13 cellular contexts compared by ENCODE assay signal in genomic region chr7:47942132-47942531, GRCh38. TPM values are rescaled to one million over a fixed set of nuclear protein-coding genes. Genes with fewer than 3 reads are reported as not detected.
DNase-seq lines count a peak whose midpoint lies in the region; ATAC-seq and TF ChIP-seq lines count a peak whose summit lies in the region.
"Had no signal": no experiment of that assay in that cellular context is flagged by ENCODE, and none has a peak within 500 bp of the region (broad histone marks: within the 10 kb centered on the region; RNA-seq: fewer than 3 reads in every experiment).

No MANE protein-coding gene starts in this region.

- no peaks in the 10 kb centered on the region for H4K20me1 ChIP-seq in GM23248 (ENCODE audit: insufficient read depth)
- H4K20me1 ChIP-seq in fibroblast of lung (ENCODE audit: control insufficient read depth, extremely low read depth, insufficient read depth, low read length), result no peaks in the 10 kb centered on the region

- H2AFZ ChIP-seq in GM23248 (peak overlapping the region; percentile 53), fibroblast of lung (ENCODE audit: low read length) (no peak overlapping the region)

- in situ Hi-C loops in GM23248 (cut with MboI), result no loop called here

- peak overlapping the region; percentile 49 for H3K4me2 ChIP-seq in GM23248 (ENCODE audit: unreplicated experiment)
- H3K4me2 ChIP-seq in fibroblast of lung (ENCODE audit: extremely low read depth, insufficient read depth, low read length), result no peak overlapping the region

- WGBS in GM23248 (ENCODE audit: low coverage in 1 of 2, low lambda C conversion rate in 2 of 2, missing lambda C conversion rate in 2 of 2), 2 experiments, result 48 to 56% methylated on average over 10 of the region's 10 CpGs

- H3K27ac Mint-ChIP-seq in glutamatergic neuron (ENCODE audit: unreplicated experiment), result no peak overlapping the region
- H3K27ac Mint-ChIP-seq: activated T-helper 2 cell treated with anti-CD3 and anti-CD28 coated beads, Interferon-gamma antibody, Interleukin-2, Interleukin-4, amounts not matched to agents 10 μg/mL and 5 μg/mL and 100 μg/mL, durations not matched to agents 14 hours and 24 hours and 36 hours had no signal

- H3K27me3 Mint-ChIP-seq in glutamatergic neuron (ENCODE audit: unreplicated experiment), result peaks cover 2% of the 10 kb centered on the region

- TF ChIP-seq CTCF in fibroblast of lung (conservative IDR thresholded peaks at IDR 0.05 in 1 of 2, IDR thresholded peaks at IDR 0.05 in 1 of 2; ENCODE audit: low read depth in 1 of 2, low read length in 2 of 2) (no peak), glutamatergic neuron (IDR thresholded peaks at IDR 0.05; ENCODE audit: partially characterized antibody, unreplicated experiment) (no peak)

- peaks cover 22% of the 10 kb centered on the region for H3F3A ChIP-seq in GM23248 (ENCODE audit: insufficient read depth)

- peaks cover 16% of the 10 kb centered on the region for H3K4me1 Mint-ChIP-seq in glutamatergic neuron (ENCODE audit: low read depth, unreplicated experiment)

- H3K9ac ChIP-seq in GM23248 (peak overlapping the region; percentile 63), fibroblast of lung (ENCODE audit: insufficient read depth, low read length) (no peak overlapping the region), skeletal muscle tissue (ENCODE audit: low read depth in 1 of 3, low read length in 3 of 3) (no peak overlapping the region)

- H3K9me3 ChIP-seq in GM23248 (ENCODE audit: low read depth), result no peaks in the 10 kb centered on the region
- no peaks in the 10 kb centered on the region for H3K9me3 ChIP-seq in SJSA1 (replicated peaks)
- H3K9me3 ChIP-seq in fibroblast of lung (ENCODE audit: control insufficient read depth, insufficient read depth, low read depth, low read length), result no peaks in the 10 kb centered on the region
- no peaks in the 10 kb centered on the region for H3K9me3 ChIP-seq in skeletal muscle tissue (ENCODE audit: control insufficient read depth in 3 of 3, low read length in 3 of 3)
- H3K9me3 ChIP-seq: ovary had no signal

- DNase-seq in GM23248, result peak; percentile 57
- no peak for DNase-seq in SJSA1 (ENCODE audit: low read depth in 1 of 2, low spot score in 2 of 2)
- peak in 1 of 2 donors; percentile 41 for DNase-seq in fibroblast of lung (ENCODE audit: low read depth in 2 of 2)
- no peak for DNase-seq in kidney tubule cell (ENCODE audit: low spot score)
- no peak for DNase-seq in glutamatergic neuron
- no peak for DNase-seq in germinal center (ENCODE audit: low spot score)
- DNase-seq: activated CD8-positive, alpha-beta memory T cell treated with anti-CD3 and anti-CD28 coated beads for 24 hours; anterior cingulate cortex; NCI-H446; ovary had no signal

- H3K27ac ChIP-seq in GM23248 (peak overlapping the region; percentile 89), SJSA1 (peak overlapping the region; percentile 77), fibroblast of lung (ENCODE audit: insufficient read depth, low read length) (peak overlapping the region; percentile 79), skeletal muscle tissue (ENCODE audit: low read depth, low read length) (peak overlapping the region; percentile 46)
- H3K27ac ChIP-seq: ovary had no signal

- no peaks in the 10 kb centered on the region for H3K9me2 ChIP-seq in GM23248 (ENCODE audit: insufficient read depth)

- no peaks in the 10 kb centered on the region for H3K36me3 Mint-ChIP-seq in glutamatergic neuron (ENCODE audit: unreplicated experiment)

- ATAC-seq in HG03095 (IDR thresholded peaks at IDR 0.05; ENCODE audit: unreplicated experiment), result no peak

- H3K4me1 ChIP-seq in GM23248 (ENCODE audit: insufficient read depth) (peaks cover 42% of the 10 kb centered on the region), SJSA1 (replicated peaks) (peaks cover 32% of the 10 kb centered on the region), fibroblast of lung (ENCODE audit: control insufficient read depth, extremely low read depth, insufficient read depth, low read length) (peaks cover 20% of the 10 kb centered on the region), skeletal muscle tissue (ENCODE audit: control insufficient read depth in 3 of 3, insufficient read depth in 3 of 3, low read length in 3 of 3) (peaks cover 0 to 12% (median 2%) of the 10 kb centered on the region in 3 donors)

- H3K27me3 ChIP-seq in GM23248 (replicated peaks; ENCODE audit: insufficient read depth) (no peaks in the 10 kb centered on the region), SJSA1 (replicated peaks) (no peaks in the 10 kb centered on the region), fibroblast of lung (ENCODE audit: control insufficient read depth, insufficient read depth, low read length) (no peaks in the 10 kb centered on the region), skeletal muscle tissue (ENCODE audit: control insufficient read depth in 3 of 3, insufficient read depth in 3 of 3, low read length in 3 of 3) (no peaks in the 10 kb centered on the region)
- H3K27me3 ChIP-seq: ovary had no signal

- H3K79me2 ChIP-seq in GM23248 (ENCODE audit: insufficient read depth), result no peaks in the 10 kb centered on the region
- H3K79me2 ChIP-seq in fibroblast of lung (ENCODE audit: control insufficient read depth, insufficient read depth, low read length), result no peaks in the 10 kb centered on the region

- no peaks in the 10 kb centered on the region for H3K36me3 ChIP-seq in GM23248 (ENCODE audit: low read depth)
- no peaks in the 10 kb centered on the region for H3K36me3 ChIP-seq in SJSA1
- no peaks in the 10 kb centered on the region for H3K36me3 ChIP-seq in fibroblast of lung (ENCODE audit: control insufficient read depth, insufficient read depth, low read length)
- H3K36me3 ChIP-seq in skeletal muscle tissue (ENCODE audit: control insufficient read depth in 3 of 3, insufficient read depth in 3 of 3, low read length in 3 of 3), result no peaks in the 10 kb centered on the region
- H3K36me3 ChIP-seq: ovary had no signal

- H3K4me3 ChIP-seq in GM23248 (peak overlapping the region; percentile 37; the same call in 1 of the 2 replicates), SJSA1 (no peak overlapping the region), fibroblast of lung (replicated peaks in 1 of 4; ENCODE audit: control extremely low read depth in 1 of 4, insufficient read depth in 1 of 4, low read depth in 3 of 4, low read length in 4 of 4) (no peak overlapping the region), skeletal muscle tissue (ENCODE audit: low read length in 3 of 3) (no peak overlapping the region)
- H3K4me3 ChIP-seq: ovary had no signal

- H3K9me3 Mint-ChIP-seq in glutamatergic neuron (ENCODE audit: unreplicated experiment), result peaks cover 2% of the 10 kb centered on the region
- H3K9me3 Mint-ChIP-seq: activated T-helper 2 cell treated with anti-CD3 and anti-CD28 coated beads, Interferon-gamma antibody, Interleukin-2, Interleukin-4, amounts not matched to agents 10 μg/mL and 5 μg/mL and 100 μg/mL, durations not matched to agents 14 hours and 24 hours and 36 hours had no signal

- no peak overlapping the region for H3K4me3 Mint-ChIP-seq in glutamatergic neuron (ENCODE audit: unreplicated experiment)

RNA-seq across cellular contexts. Expression of gene PKD1L1, which starts 6.1 kb away (rescaled TPM):
- total RNA-seq in GM23248 (2014; rRNA removed; shearing (Covaris generic)), result 0.11 and 0.25 TPM in 2 replicates
- polyA plus RNA-seq in GM23248 (2016; fragmentation: Nextera tagmentation; extraction: Ambion mirVana) (0.05 and 0.06 TPM in 2 replicates), fibroblast of lung (0.01 and 0.12 TPM in 2 replicates)
- total RNA-seq in SJSA1 (2014; rRNA removed; shearing (Covaris generic)), result 0.19 and 0.53 TPM in 2 replicates
- total RNA-seq in fibroblast of lung (under 0.01 TPM in 2 replicates), skeletal muscle tissue (0.52 TPM), glutamatergic neuron (ENCODE audit: unreplicated experiment) (0.17 TPM)
- 0.14 TPM in 1 of 2 replicates, not detected in the other for polyA plus RNA-seq in fibroblast of lung (2012)
- polyA minus RNA-seq in fibroblast of lung (ENCODE audit: low replicate concordance), result 0.15 and 0.16 TPM in 2 replicates

RNA-seq across cellular contexts. Expression of gene HUS1, which starts 37.3 kb away (rescaled TPM):
- 21.1 and 25.0 TPM in 2 replicates for total RNA-seq in GM23248 (2014; rRNA removed; shearing (Covaris generic))
- polyA plus RNA-seq in GM23248 (2016; fragmentation: Nextera tagmentation; extraction: Ambion mirVana) (23.5 and 25.5 TPM in 2 replicates), fibroblast of lung (29.4 and 31.2 TPM in 2 replicates)
- total RNA-seq in SJSA1 (2014; rRNA removed; shearing (Covaris generic)), result 36.9 and 46.6 TPM in 2 replicates
- total RNA-seq in fibroblast of lung (9.8 and 14.2 TPM in 2 replicates), skeletal muscle tissue (10.4 TPM), glutamatergic neuron (ENCODE audit: unreplicated experiment) (40.6 TPM)
- polyA plus RNA-seq in fibroblast of lung (2012), result 15.0 and 20.0 TPM in 2 replicates
- polyA minus RNA-seq in fibroblast of lung (ENCODE audit: low replicate concordance), result 9.9 and 17.0 TPM in 2 replicates
